In genomic region chr3:179323197-179323901, GRCh38 we compare ENCODE assay signal across 8 cellular contexts. TPM values are rescaled to one million over a fixed set of nuclear protein-coding genes. Genes with fewer than 3 reads are reported as not detected.
DNase-seq lines count a peak whose midpoint lies in the region; ATAC-seq and TF ChIP-seq lines count a peak whose summit lies in the region.

No MANE protein-coding gene starts in this region.

- no peak overlapping the region for H2AFZ ChIP-seq in OCI-LY3 (ENCODE audit: low read depth, low read length)

- ATAC-seq in GM19463 (IDR thresholded peaks at IDR 0.05; ENCODE audit: unreplicated experiment), result peak; percentile 36
- peak; percentile 20 for ATAC-seq in HG03565 (IDR thresholded peaks at IDR 0.05; ENCODE audit: unreplicated experiment)
- ATAC-seq in activated T-cell treated with anti-CD3 and anti-CD28 coated beads, Interleukin-2, amount 50 U/mL, for 4 hours, result peak; percentile 55 to 60
- peak; percentile 82 for ATAC-seq in stimulated activated memory B cell treated with anti-CD40 and anti-IgM and Interleukin-4, amounts not matched to agents 10 μg/mL and 1 μg/mL and 100 μg/mL, for 72 hours

- H3K36me3 ChIP-seq in CD8-positive, alpha-beta memory T cell (ENCODE audit: insufficient read depth, low read length), result no peaks in the 10 kb centered on the region
- H3K36me3 ChIP-seq in OCI-LY3 (replicated peaks; ENCODE audit: low read depth, low read length), result peaks cover 14% of the 10 kb centered on the region
- H3K36me3 ChIP-seq in esophagus muscularis mucosa, result peaks cover 0 to 23% (median 12%) of the 10 kb centered on the region in 4 donors
- H3K36me3 ChIP-seq in muscle layer of duodenum (ENCODE audit: control insufficient read depth in 1 of 2, insufficient read depth in 2 of 2, low read length in 2 of 2), result peaks cover 0 to 3% of the 10 kb centered on the region in 2 donors

- CTCF ChIA-PET in CD8-positive, alpha-beta memory T cell (lab: Charles Lee), result interaction anchor here (0.9 to 2.6 kb wide), 5 partner anchors 24 to 239 kb away, joined by 3 to 11 read pairs (median 3); partner anchors contain the start of gene MFN1

- peak overlapping the region; percentile 65 for H3K4me3 ChIP-seq in CD8-positive, alpha-beta memory T cell (ENCODE audit: low read length)
- H3K4me3 ChIP-seq in OCI-LY3 (ENCODE audit: low read length) (peak overlapping the region; percentile 93), esophagus muscularis mucosa (peak overlapping the region; percentile 69 to 93 (median 78)), muscle layer of duodenum (ENCODE audit: low read depth in 1 of 2, low read length in 2 of 2) (peak overlapping the region; percentile 83 to 90)

- peaks cover 60% of the 10 kb centered on the region for H3K79me2 ChIP-seq in OCI-LY3 (ENCODE audit: low read length)

- under 1% methylated on average over 15 of the region's 76 CpGs for WGBS in esophagus muscularis mucosa

- peak overlapping the region; percentile 95 for H3K4me2 ChIP-seq in OCI-LY3 (ENCODE audit: low read length)

- H3K27me3 ChIP-seq in CD8-positive, alpha-beta memory T cell (ENCODE audit: insufficient read depth, low read length, poor library complexity, severe bottlenecking), result no peaks in the 10 kb centered on the region
- H3K27me3 ChIP-seq in OCI-LY3 (ENCODE audit: low read depth, low read length) (no peaks in the 10 kb centered on the region), esophagus muscularis mucosa (no peaks in the 10 kb centered on the region), muscle layer of duodenum (ENCODE audit: low read depth, low read length) (no peaks in the 10 kb centered on the region)

- peaks cover 0 to 2% of the 10 kb centered on the region in 2 donors for H3K27me3 Mint-ChIP-seq in CD8-positive, alpha-beta memory T cell
- H3K27me3 Mint-ChIP-seq in activated T-cell treated with anti-CD3 and anti-CD28 coated beads, Interleukin-2, amount 50 U/mL, for 4 hours (ENCODE audit: low read depth), result no peaks in the 10 kb centered on the region
- H3K27me3 Mint-ChIP-seq in stimulated activated memory B cell treated with anti-CD40 and anti-IgM and Interleukin-4, amounts not matched to agents 10 μg/mL and 1 μg/mL and 100 μg/mL, for 72 hours, result no peaks in the 10 kb centered on the region

- TF ChIP-seq CTCF in OCI-LY3 (IDR thresholded peaks at IDR 0.05; ENCODE audit: low read depth, low read length) (no peak), esophagus muscularis mucosa (IDR thresholded peaks at IDR 0.05) (no peak)

- peak overlapping the region; percentile 91 to 99 (median 96) for H3K27ac Mint-ChIP-seq in CD8-positive, alpha-beta memory T cell
- peak overlapping the region; percentile 91 for H3K27ac Mint-ChIP-seq in stimulated activated memory B cell treated with anti-CD40 and anti-IgM and Interleukin-4, amounts not matched to agents 10 μg/mL and 1 μg/mL and 100 μg/mL, for 72 hours

- no peaks in the 10 kb centered on the region for H3K9me3 Mint-ChIP-seq in CD8-positive, alpha-beta memory T cell
- H3K9me3 Mint-ChIP-seq in activated T-cell treated with anti-CD3 and anti-CD28 coated beads, Interleukin-2, amount 50 U/mL, for 4 hours, result no peaks in the 10 kb centered on the region
- H3K9me3 Mint-ChIP-seq in stimulated activated memory B cell treated with anti-CD40 and anti-IgM and Interleukin-4, amounts not matched to agents 10 μg/mL and 1 μg/mL and 100 μg/mL, for 72 hours, result no peaks in the 10 kb centered on the region

- H3K9ac ChIP-seq in OCI-LY3 (ENCODE audit: low read length), result peak overlapping the region; percentile 90

- no peak for TF ChIP-seq EP300 in esophagus muscularis mucosa (IDR thresholded peaks at IDR 0.05)

- H4K20me1 ChIP-seq in OCI-LY3 (ENCODE audit: insufficient read depth, low read length), result peaks cover 27% of the 10 kb centered on the region

- TF ChIP-seq POLR2A in esophagus muscularis mucosa (IDR thresholded peaks at IDR 0.05; ENCODE audit: low read depth), result no peak

- POLR2A ChIA-PET in CD8-positive, alpha-beta memory T cell (lab: Charles Lee), result interaction anchor here (0.6 to 3.6 kb wide), 4 partner anchors 19 to 330 kb away, joined by 3 to 27 read pairs (median 4); partner anchors contain the start of genes ACTL6A, PIK3CA and USP13

- no peaks in the 10 kb centered on the region for H3K9me3 ChIP-seq in CD8-positive, alpha-beta memory T cell (ENCODE audit: low read length)
- H3K9me3 ChIP-seq in OCI-LY3 (ENCODE audit: insufficient read depth, low read length), result no peaks in the 10 kb centered on the region
- H3K9me3 ChIP-seq in esophagus muscularis mucosa, result no peaks in the 10 kb centered on the region
- no peaks in the 10 kb centered on the region for H3K9me3 ChIP-seq in muscle layer of duodenum (ENCODE audit: control insufficient read depth in 1 of 2, low read length in 2 of 2)

- H3K4me1 ChIP-seq in CD8-positive, alpha-beta memory T cell (ENCODE audit: insufficient read depth, low read length), result peaks cover 21% of the 10 kb centered on the region
- peaks cover 22% of the 10 kb centered on the region for H3K4me1 ChIP-seq in OCI-LY3 (ENCODE audit: low read length)
- H3K4me1 ChIP-seq in esophagus muscularis mucosa, result peaks cover 17 to 60% (median 52%) of the 10 kb centered on the region in 4 donors
- H3K4me1 ChIP-seq in muscle layer of duodenum (ENCODE audit: control insufficient read depth in 1 of 2, insufficient read depth in 2 of 2, low read length in 2 of 2), result peaks cover 0 to 25% of the 10 kb centered on the region in 2 donors

- peaks cover 34 to 56% (median 45%) of the 10 kb centered on the region in 3 donors for H3K4me1 Mint-ChIP-seq in CD8-positive, alpha-beta memory T cell
- H3K4me1 Mint-ChIP-seq in activated T-cell treated with anti-CD3 and anti-CD28 coated beads, Interleukin-2, amount 50 U/mL, for 4 hours (ENCODE audit: low read depth), result peaks cover 34% of the 10 kb centered on the region
- H3K4me1 Mint-ChIP-seq in stimulated activated memory B cell treated with anti-CD40 and anti-IgM and Interleukin-4, amounts not matched to agents 10 μg/mL and 1 μg/mL and 100 μg/mL, for 72 hours, result peaks cover 35% of the 10 kb centered on the region

- H3K27ac ChIP-seq in CD8-positive, alpha-beta memory T cell (ENCODE audit: low read depth, low read length), result peak overlapping the region; percentile 93
- peak overlapping the region; percentile 74 for H3K27ac ChIP-seq in OCI-LY3 (ENCODE audit: low read length)
- H3K27ac ChIP-seq in esophagus muscularis mucosa (replicated peaks in 1 of 4), result peak overlapping the region; percentile 93 to 98 (median 98)
- peak overlapping the region; percentile 89 for H3K27ac ChIP-seq in muscle layer of duodenum (ENCODE audit: low read length)

- DNase-seq in CD8-positive, alpha-beta memory T cell, result peak; percentile 47 to 77 (median 60)
- DNase-seq in activated T-cell treated with anti-CD3 and anti-CD28 coated beads, Interleukin-2, amount 50 U/mL, for 4 hours, result peak; percentile 52
- no peak for DNase-seq in esophagus muscularis mucosa (ENCODE audit: extremely low spot score)

- H3K4me3 Mint-ChIP-seq in CD8-positive, alpha-beta memory T cell, result peak overlapping the region; percentile 85 to 95 (median 91)
- peak overlapping the region; percentile 85 for H3K4me3 Mint-ChIP-seq in activated T-cell treated with anti-CD3 and anti-CD28 coated beads, Interleukin-2, amount 50 U/mL, for 4 hours
- peak overlapping the region; percentile 88 for H3K4me3 Mint-ChIP-seq in stimulated activated memory B cell treated with anti-CD40 and anti-IgM and Interleukin-4, amounts not matched to agents 10 μg/mL and 1 μg/mL and 100 μg/mL, for 72 hours

- peaks cover 0 to 37% (median 2%) of the 10 kb centered on the region in 3 donors for H3K36me3 Mint-ChIP-seq in CD8-positive, alpha-beta memory T cell
- peaks cover 8% of the 10 kb centered on the region for H3K36me3 Mint-ChIP-seq in activated T-cell treated with anti-CD3 and anti-CD28 coated beads, Interleukin-2, amount 50 U/mL, for 4 hours (ENCODE audit: insufficient read depth)
- no peaks in the 10 kb centered on the region for H3K36me3 Mint-ChIP-seq in stimulated activated memory B cell treated with anti-CD40 and anti-IgM and Interleukin-4, amounts not matched to agents 10 μg/mL and 1 μg/mL and 100 μg/mL, for 72 hours

- intact Hi-C loops in esophagus muscularis mucosa (cut with DNase I), result loop anchor here (2.0 kb wide), 1 partner anchor 23 kb away; the partner anchor contains the start of gene MFN1

RNA-seq across cellular contexts. Expression of gene ZNF639, which starts 0.5 kb away (rescaled TPM):
- 10 to 100 TPM; 41.9 to 44.5 TPM for total RNA-seq in CD8-positive, alpha-beta memory T cell
- 63.7 TPM for polyA plus RNA-seq in CD8-positive, alpha-beta memory T cell
- total RNA-seq in activated T-cell treated with anti-CD3 and anti-CD28 coated beads, Interleukin-2, amount 50 U/mL, for 4 hours, result 10 to 100 TPM; 41.1 to 51.4 (median 45.6) TPM
- 10 to 100 TPM; 50.0 to 78.2 (median 58.8) TPM for total RNA-seq in esophagus muscularis mucosa

RNA-seq across cellular contexts. Expression of gene MFN1, which starts 24.2 kb away (rescaled TPM):
- total RNA-seq in CD8-positive, alpha-beta memory T cell, result 10 to 100 TPM; 36.5 to 36.8 TPM
- polyA plus RNA-seq in CD8-positive, alpha-beta memory T cell, result 12.1 TPM
- total RNA-seq in activated T-cell treated with anti-CD3 and anti-CD28 coated beads, Interleukin-2, amount 50 U/mL, for 4 hours, result 10 to 100 TPM; 31.2 to 35.1 (median 34.4) TPM
- total RNA-seq in esophagus muscularis mucosa, result 10 to 100 TPM; 32.8 to 48.6 (median 37.3) TPM

Comparison
In these comparisons a context has a peak if more than half of its experiments do, and no peak if none do; other contexts are left out.
1. ATAC-seq: peak in every context shown above with its lines; median percentile 82 in stimulated activated memory B cell treated with anti-CD40 and anti-IgM and Interleukin-4, amounts not matched to agents 10 μg/mL and 1 μg/mL and 100 μg/mL, for 72 hours; 58 in activated T-cell treated with anti-CD3 and anti-CD28 coated beads, Interleukin-2, amount 50 U/mL, for 4 hours; 36 in GM19463; 20 in HG03565.